Comparison of ENCODE assay signal across 1 cellular context in genomic region chr1:169509354-169509753, GRCh38.
A peak's percentile ranks its signal among the peaks of the same experiment; 100 is the strongest.
TF ChIP-seq lines count a peak whose summit lies in the region.

No MANE protein-coding gene starts in this region.

TF ChIP-seq in HepG2, 621 proteins besides CTCF, POLR2A, EP300 and RAD21 (continued from another document):
- no peak for TF ChIP-seq SKI (IDR thresholded peaks at IDR 0.05; ENCODE audit: partially characterized antibody)
- TF ChIP-seq ZNF891 (CRISPR knock-in tag; IDR thresholded peaks at IDR 0.05): no peak
- no peak for TF ChIP-seq ZBTB49 (CRISPR knock-in tag; IDR thresholded peaks at IDR 0.05; ENCODE audit: borderline replicate concordance)
- peak; percentile 81 for TF ChIP-seq MIXL1 (CRISPR knock-in tag; IDR thresholded peaks at IDR 0.05)
- TF ChIP-seq SYNCRIP (IDR thresholded peaks at IDR 0.05; ENCODE audit: insufficient read depth, low read depth, low read length): no peak
- TF ChIP-seq ZFP90 (CRISPR knock-in tag; IDR thresholded peaks at IDR 0.05; ENCODE audit: borderline replicate concordance): no peak
- no peak for TF ChIP-seq ZNF552 (CRISPR knock-in tag; IDR thresholded peaks at IDR 0.05; ENCODE audit: borderline replicate concordance)
- no peak for TF ChIP-seq PAX8 (CRISPR knock-in tag; IDR thresholded peaks at IDR 0.05; ENCODE audit: borderline replicate concordance)
- TF ChIP-seq ISL2 (CRISPR knock-in tag; IDR thresholded peaks at IDR 0.05): no peak
- TF ChIP-seq HNF1A (IDR thresholded peaks at IDR 0.05; ENCODE audit: low read depth): no peak
- TF ChIP-seq HNF1A (CRISPR knock-in tag; IDR thresholded peaks at IDR 0.05; ENCODE audit: borderline replicate concordance): no peak
- TF ChIP-seq ZNF839 (CRISPR knock-in tag; IDR thresholded peaks at IDR 0.05; ENCODE audit: borderline replicate concordance): no peak
- TF ChIP-seq ZNF260 (CRISPR knock-in tag; IDR thresholded peaks at IDR 0.05; ENCODE audit: borderline replicate concordance, low read depth): no peak
- TF ChIP-seq NR2F6 (IDR thresholded peaks at IDR 0.05): peak; percentile 57; the same call in 1 of the 2 replicates
- TF ChIP-seq NR2F6 (CRISPR knock-in tag; IDR thresholded peaks at IDR 0.05): 0 out of 2 replicates have a peak, but pooled peaks have one; percentile 23
- peak; percentile 16; the same call in 1 of the 2 replicates for TF ChIP-seq IRF2 (CRISPR knock-in tag; IDR thresholded peaks at IDR 0.05)
- peak; percentile 13; the same call in 1 of the 2 replicates for TF ChIP-seq SOX5 (CRISPR knock-in tag; IDR thresholded peaks at IDR 0.05; ENCODE audit: borderline replicate concordance)
- TF ChIP-seq RARA (CRISPR knock-in tag; IDR thresholded peaks at IDR 0.05): 0 out of 2 replicates have a peak, but pooled peaks have one; percentile 12
- no peak for TF ChIP-seq ZNF782 (CRISPR knock-in tag; IDR thresholded peaks at IDR 0.05; ENCODE audit: borderline replicate concordance)
- TF ChIP-seq ZNF7 (CRISPR knock-in tag; IDR thresholded peaks at IDR 0.05): no peak
- no peak; the same call in 1 of the 2 replicates for TF ChIP-seq SMC3 (IDR thresholded peaks at IDR 0.05; ENCODE audit: low read length)
